Comparison of ENCODE assay signal across 8 cellular contexts in the genomic region with DNA sequence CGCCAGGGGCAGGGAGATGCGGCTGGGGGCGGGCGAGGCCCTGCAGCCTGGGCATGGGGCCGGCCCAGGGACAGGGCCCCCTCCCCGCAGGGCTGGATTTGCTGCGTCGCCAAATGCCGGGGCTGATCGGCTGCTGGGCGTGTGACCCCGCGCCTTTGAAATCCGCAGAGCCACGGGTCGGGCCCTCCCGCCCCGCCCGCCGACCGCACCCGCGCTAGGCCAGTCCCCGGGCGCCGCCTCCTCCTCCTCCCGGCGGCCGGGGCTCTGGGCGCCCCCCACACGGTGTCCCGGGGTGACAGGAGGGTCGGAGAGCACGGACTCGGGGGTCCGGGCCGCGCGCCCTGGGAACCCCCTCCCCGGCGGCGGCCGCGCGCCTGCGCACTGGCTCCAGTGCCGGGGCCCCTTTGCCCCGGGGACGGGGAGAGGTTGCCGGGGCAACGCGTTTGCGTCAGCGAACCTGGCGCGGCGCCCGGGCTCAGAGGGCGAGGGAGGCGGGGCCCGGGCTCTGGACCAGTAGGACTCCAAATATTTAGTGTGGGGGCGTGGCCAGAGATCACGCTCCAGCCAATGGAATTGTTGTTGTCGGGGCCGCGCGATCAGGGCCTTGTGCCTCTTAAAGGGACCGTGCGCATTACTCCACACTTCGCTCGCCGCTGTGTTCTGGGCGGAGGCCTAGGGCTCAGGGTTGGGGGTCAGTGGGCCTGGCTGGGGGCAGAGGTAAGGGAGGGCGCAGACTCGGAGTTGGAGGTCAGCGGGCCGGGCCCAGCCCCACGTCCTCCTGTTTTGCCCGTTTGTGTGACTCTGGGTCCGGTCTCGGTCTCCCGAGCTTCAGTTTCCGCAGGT. TPM values are rescaled to one million over a fixed set of nuclear protein-coding genes. Genes with fewer than 3 reads are reported as not detected.
A peak's percentile ranks its signal among the peaks of the same experiment; 100 is the strongest.
DNase-seq lines count a peak whose midpoint lies in the region; ATAC-seq and TF ChIP-seq lines count a peak whose summit lies in the region.

No MANE protein-coding gene starts in this region.

- H3K36me3 Mint-ChIP-seq in CD4-positive, CD25-positive, alpha-beta regulatory T cell = no peaks in the 10 kb centered on the region
- peaks cover 2% of the 10 kb centered on the region for H3K36me3 Mint-ChIP-seq in activated CD4-positive, alpha-beta memory T cell treated with anti-CD3 and anti-CD28 coated beads for 36 hours

- peaks cover 4% of the 10 kb centered on the region for H3K27me3 Mint-ChIP-seq in CD4-positive, CD25-positive, alpha-beta regulatory T cell
- H3K27me3 Mint-ChIP-seq in activated CD4-positive, alpha-beta memory T cell treated with anti-CD3 and anti-CD28 coated beads for 36 hours = no peaks in the 10 kb centered on the region

- peaks cover 57% of the 10 kb centered on the region for H3K4me1 ChIP-seq in CD4-positive, CD25-positive, alpha-beta regulatory T cell (ENCODE audit: control insufficient read depth, insufficient read depth, low read length, poor library complexity, severe bottlenecking)
- peaks cover 40 to 46% of the 10 kb centered on the region in 2 donors for H3K4me1 ChIP-seq in duodenal mucosa (ENCODE audit: control insufficient read depth in 1 of 2, insufficient read depth in 2 of 2, low read length in 2 of 2)

- no peak for TF ChIP-seq CTCF in lower leg skin (IDR thresholded peaks at IDR 0.05)

- ATAC-seq in CD4-positive, CD25-positive, alpha-beta regulatory T cell (ENCODE audit: low read depth in 2 of 2) = peak; percentile 93 to 94
- peak; percentile 60 for ATAC-seq in GM19438 (IDR thresholded peaks at IDR 0.05; ENCODE audit: low read depth, unreplicated experiment)
- ATAC-seq in HG03571 (IDR thresholded peaks at IDR 0.05; ENCODE audit: unreplicated experiment) = peak; percentile 62

- intact Hi-C loops in activated CD4-positive, alpha-beta memory T cell treated with anti-CD3 and anti-CD28 coated beads for 36 hours (cut with micrococcal nuclease) = loop anchor here (1.0 to 2.0 kb wide), 4 partner anchors 11 to 43 kb away; partner anchors contain the start of genes IZUMO4 and MOB3A
- intact Hi-C loops in lower leg skin (cut with DNase I; ENCODE audit: low total_unique reads) = no loop called here

- H3K9me3 ChIP-seq in CD4-positive, CD25-positive, alpha-beta regulatory T cell (ENCODE audit: control insufficient read depth in 2 of 2, low read length in 2 of 2) = no peaks in the 10 kb centered on the region
- H3K9me3 ChIP-seq in duodenal mucosa (ENCODE audit: control insufficient read depth in 1 of 2, low read length in 2 of 2) = no peaks in the 10 kb centered on the region

- H3K36me3 ChIP-seq in CD4-positive, CD25-positive, alpha-beta regulatory T cell (ENCODE audit: control insufficient read depth, insufficient read depth, low read length) = no peaks in the 10 kb centered on the region
- H3K36me3 ChIP-seq in duodenal mucosa (ENCODE audit: control insufficient read depth in 1 of 2, insufficient read depth in 2 of 2, low read length in 2 of 2) = no peaks in the 10 kb centered on the region

- CTCF ChIA-PET in activated CD4-positive, alpha-beta memory T cell treated with anti-CD3 and anti-CD28 coated beads for 36 hours (lab: Charles Lee) = interaction anchor here (0.8 to 1.3 kb wide), 3 partner anchors 8 to 42 kb away, joined by 3 to 8 read pairs (median 8); no protein-coding TSS in a partner anchor

- peak overlapping the region; percentile 99 for H3K27ac ChIP-seq in CD4-positive, CD25-positive, alpha-beta regulatory T cell (ENCODE audit: insufficient read depth, low read length, poor library complexity, severe bottlenecking)
- H3K27ac ChIP-seq in duodenal mucosa (ENCODE audit: low read depth, low read length) = peak overlapping the region; percentile 100

- H3K9me3 Mint-ChIP-seq in CD4-positive, CD25-positive, alpha-beta regulatory T cell = no peaks in the 10 kb centered on the region
- H3K9me3 Mint-ChIP-seq in activated CD4-positive, alpha-beta memory T cell treated with anti-CD3 and anti-CD28 coated beads for 36 hours = no peaks in the 10 kb centered on the region

- peak overlapping the region; percentile 93 to 97 for H3K9ac ChIP-seq in duodenal mucosa (ENCODE audit: low read depth in 1 of 2, low read length in 2 of 2)

- H3K4me3 ChIP-seq in CD4-positive, CD25-positive, alpha-beta regulatory T cell (ENCODE audit: low read depth, low read length) = peak overlapping the region; percentile 68
- H3K4me3 ChIP-seq in duodenal mucosa (ENCODE audit: low read depth in 1 of 2, low read length in 2 of 2) = peak overlapping the region; percentile 66 to 84
- peak overlapping the region; percentile 13 for H3K4me3 ChIP-seq in lower leg skin (ENCODE audit: low read depth, poor library complexity, severe bottlenecking)

- peak overlapping the region; percentile 96 to 98 (median 98) for H3K27ac Mint-ChIP-seq in CD4-positive, CD25-positive, alpha-beta regulatory T cell
- peak overlapping the region; percentile 99 for H3K27ac Mint-ChIP-seq in activated CD4-positive, alpha-beta memory T cell treated with anti-CD3 and anti-CD28 coated beads for 36 hours

- TF ChIP-seq POLR2A in lower leg skin (IDR thresholded peaks at IDR 0.05) = peak in 1 of 2 donors; percentile 95

- 0% methylated on average over 20 to 68 of the region's 83 CpGs for WGBS in lower leg skin, 2 donors

- peaks cover 0 to 48% (median 12%) of the 10 kb centered on the region in 4 donors for H3K4me1 Mint-ChIP-seq in CD4-positive, CD25-positive, alpha-beta regulatory T cell
- H3K4me1 Mint-ChIP-seq in activated CD4-positive, alpha-beta memory T cell treated with anti-CD3 and anti-CD28 coated beads for 36 hours (ENCODE audit: low read depth) = peaks cover 30% of the 10 kb centered on the region

- peak overlapping the region; percentile 93 to 98 (median 95) for H3K4me3 Mint-ChIP-seq in CD4-positive, CD25-positive, alpha-beta regulatory T cell
- peak overlapping the region; percentile 93 for H3K4me3 Mint-ChIP-seq in activated CD4-positive, alpha-beta memory T cell treated with anti-CD3 and anti-CD28 coated beads for 36 hours

- peak; percentile 99 to 100 (median 99) for DNase-seq in CD4-positive, CD25-positive, alpha-beta regulatory T cell
- peak; percentile 99 for DNase-seq in NCI-H82 (lab: John Stamatoyannopoulos, UW)
- DNase-seq in activated CD4-positive, alpha-beta memory T cell treated with anti-CD3 and anti-CD28 coated beads for 36 hours = peak; percentile 99
- DNase-seq in lower leg skin (ENCODE audit: low spot score in 2 of 2) = peak; percentile 99 to 100
- DNase-seq in stimulated activated CD4-positive, alpha-beta T cell treated with anti-CD3 and anti-CD28 coated beads, Interleukin-4, amount 100 ng/mL, for 4 hours = peak; percentile 99 to 100

- H3K27me3 ChIP-seq in CD4-positive, CD25-positive, alpha-beta regulatory T cell (ENCODE audit: control insufficient read depth, insufficient read depth, low read length) = no peaks in the 10 kb centered on the region
- no peaks in the 10 kb centered on the region for H3K27me3 ChIP-seq in duodenal mucosa (ENCODE audit: control insufficient read depth in 1 of 2, insufficient read depth in 2 of 2, low read length in 2 of 2)

- POLR2A ChIA-PET in activated CD4-positive, alpha-beta memory T cell treated with anti-CD3 and anti-CD28 coated beads for 36 hours (lab: Charles Lee) = interaction anchor here (1.0 to 2.7 kb wide), 6 partner anchors 9 to 33 kb away, joined by 3 to 20 read pairs (median 4); partner anchors contain the start of gene MKNK2

RNA-seq across cellular contexts. Expression of gene MKNK2, which starts 10.3 kb away (rescaled TPM):
- 340 TPM for total RNA-seq in CD4-positive, CD25-positive, alpha-beta regulatory T cell
- 10 to 100 TPM; 28.7 to 38.2 (median 32.0) TPM for polyA plus RNA-seq in CD4-positive, CD25-positive, alpha-beta regulatory T cell
- 100 to 1,000 TPM; 143 to 157 TPM for total RNA-seq in activated CD4-positive, alpha-beta memory T cell treated with anti-CD3 and anti-CD28 coated beads for 36 hours
- 100 to 1,000 TPM; 224 to 367 (median 251) TPM for total RNA-seq in lower leg skin

RNA-seq across cellular contexts. Expression of gene MOB3A, which starts 34.8 kb away (rescaled TPM):
- total RNA-seq in CD4-positive, CD25-positive, alpha-beta regulatory T cell = 131 TPM
- 10 to 100 TPM; 73.6 to 91.1 (median 88.0) TPM for polyA plus RNA-seq in CD4-positive, CD25-positive, alpha-beta regulatory T cell
- 100 to 1,000 TPM; 117 to 122 TPM for total RNA-seq in activated CD4-positive, alpha-beta memory T cell treated with anti-CD3 and anti-CD28 coated beads for 36 hours
- 10 to 100 TPM; 26.4 to 46.0 (median 34.5) TPM for total RNA-seq in lower leg skin

RNA-seq across cellular contexts. Expression of gene IZUMO4, which starts 35.4 kb away (rescaled TPM):
- total RNA-seq in CD4-positive, CD25-positive, alpha-beta regulatory T cell = 16.5 TPM
- polyA plus RNA-seq in CD4-positive, CD25-positive, alpha-beta regulatory T cell = under 1 TPM; 0.47 to 0.82 (median 0.70) TPM
- total RNA-seq in activated CD4-positive, alpha-beta memory T cell treated with anti-CD3 and anti-CD28 coated beads for 36 hours = 10 to 100 TPM; 14.2 to 16.4 TPM
- 1 to 10 TPM in 3 of 4 donors, under 1 TPM in 1; 0.25 to 8.8 (median 4.3) TPM for total RNA-seq in lower leg skin

RNA-seq across cellular contexts. Expression of gene BTBD2, which starts 45.8 kb away (rescaled TPM):
- total RNA-seq in CD4-positive, CD25-positive, alpha-beta regulatory T cell = 58.6 TPM
- 1 to 10 TPM; 3.2 to 5.4 (median 4.7) TPM for polyA plus RNA-seq in CD4-positive, CD25-positive, alpha-beta regulatory T cell
- 10 to 100 TPM; 37.3 to 42.9 TPM for total RNA-seq in activated CD4-positive, alpha-beta memory T cell treated with anti-CD3 and anti-CD28 coated beads for 36 hours
- total RNA-seq in lower leg skin = 10 to 100 TPM; 85.0 to 99.3 (median 94.9) TPM

Comparison
In these comparisons a context has a peak if more than half of its experiments do, and no peak if none do; other contexts are left out.
1. Peak in every context shown above with its lines: DNase-seq, ATAC-seq, H3K4me3 ChIP-seq and H3K27ac ChIP-seq.
2. H3K4me3 ChIP-seq: peak in every context shown above with its lines; median percentile 75 in duodenal mucosa; 68 in CD4-positive, CD25-positive, alpha-beta regulatory T cell; 13 in lower leg skin.